Comparison of ENCODE assay signal across 1 cellular context in the genomic region with DNA sequence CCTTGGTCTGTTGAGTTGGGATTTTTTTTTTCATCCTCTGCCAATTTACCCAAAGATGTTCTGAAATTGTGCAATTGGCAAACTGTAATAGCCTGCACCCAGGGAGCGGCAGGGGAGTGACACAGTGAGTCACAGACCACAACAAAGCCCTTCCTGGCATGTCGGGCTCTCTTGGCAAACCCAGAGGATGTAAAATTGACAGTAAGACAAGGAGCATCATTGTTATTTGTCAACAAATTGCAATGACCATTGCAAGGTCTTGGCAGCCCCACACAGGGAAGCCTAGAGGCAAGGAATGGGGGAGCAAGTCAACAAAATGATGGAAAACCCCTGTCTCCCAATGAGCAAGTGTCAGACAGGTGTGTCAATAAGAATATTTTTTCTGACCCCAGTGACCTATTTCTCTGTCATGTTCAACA.
A peak's percentile ranks its signal among the peaks of the same experiment; 100 is the strongest.
TF ChIP-seq lines count a peak whose summit lies in the region.

No MANE protein-coding gene starts in this region.

TF ChIP-seq in HepG2, 621 proteins besides CTCF, POLR2A, EP300 and RAD21 (continued from another document):
- TF ChIP-seq CEBPB (IDR thresholded peaks at IDR 0.05; ENCODE audit: borderline replicate concordance, low read depth, low read length) (peak; percentile 80), KLF6 (CRISPR knock-in tag; IDR thresholded peaks at IDR 0.05) (no peak), ZNF724P (CRISPR knock-in tag; IDR thresholded peaks at IDR 0.05; ENCODE audit: borderline replicate concordance) (no peak), ZNF773 (CRISPR knock-in tag; IDR thresholded peaks at IDR 0.05; ENCODE audit: borderline replicate concordance) (no peak), SOX6 (IDR thresholded peaks at IDR 0.05) (no peak), SOX6 (CRISPR knock-in tag; IDR thresholded peaks at IDR 0.05) (no peak), ZBTB37 (CRISPR knock-in tag; IDR thresholded peaks at IDR 0.05) (no peak), KAT8 (CRISPR knock-in tag; IDR thresholded peaks at IDR 0.05) (no peak), WIZ (CRISPR knock-in tag; IDR thresholded peaks at IDR 0.05) (no peak), ZIK1 (CRISPR knock-in tag; IDR thresholded peaks at IDR 0.05; ENCODE audit: borderline replicate concordance, low read depth) (no peak), BRF2 (CRISPR knock-in tag; IDR thresholded peaks at IDR 0.05) (no peak), ZNF30 (CRISPR knock-in tag; IDR thresholded peaks at IDR 0.05) (no peak), DBP (CRISPR knock-in tag; IDR thresholded peaks at IDR 0.05; ENCODE audit: not compliant biosample characterization) (no peak), TEAD3 (CRISPR knock-in tag; optimal IDR thresholded peaks at IDR 0.05; ENCODE audit: borderline replicate concordance) (peak; percentile 28), TCF12 (IDR thresholded peaks at IDR 0.05) (no peak), TCF12 (CRISPR knock-in tag; IDR thresholded peaks at IDR 0.05) (no peak), ZNF451 (CRISPR knock-in tag; IDR thresholded peaks at IDR 0.05) (no peak), ZKSCAN5 (CRISPR knock-in tag; IDR thresholded peaks at IDR 0.05) (no peak), ZNF780A (CRISPR knock-in tag; IDR thresholded peaks at IDR 0.05) (no peak), HDAC2 (CRISPR knock-in tag; IDR thresholded peaks at IDR 0.05) (no peak), U2AF2 (IDR thresholded peaks at IDR 0.05; ENCODE audit: low read depth, low read length) (no peak), ZNF879 (CRISPR knock-in tag; IDR thresholded peaks at IDR 0.05) (no peak), KLF9 (CRISPR knock-in tag; IDR thresholded peaks at IDR 0.05; ENCODE audit: low read depth) (no peak), MED1 (CRISPR knock-in tag; IDR thresholded peaks at IDR 0.05) (no peak), ZNF121 (CRISPR knock-in tag; IDR thresholded peaks at IDR 0.05) (no peak), JUNB (CRISPR knock-in tag; IDR thresholded peaks at IDR 0.05; ENCODE audit: borderline replicate concordance) (no peak), SAFB2 (CRISPR knock-in tag; IDR thresholded peaks at IDR 0.05; ENCODE audit: borderline replicate concordance, low read depth) (no peak), ERF (CRISPR knock-in tag; IDR thresholded peaks at IDR 0.05) (no peak), KMT2A (CRISPR knock-in tag; IDR thresholded peaks at IDR 0.05) (no peak), RFXAP (CRISPR knock-in tag; IDR thresholded peaks at IDR 0.05; ENCODE audit: borderline replicate concordance) (no peak), NFIC (IDR thresholded peaks at IDR 0.05; ENCODE audit: low read length) (0 out of 2 replicates have a peak, but pooled peaks have one; percentile 46), ZFP36L2 (CRISPR knock-in tag; IDR thresholded peaks at IDR 0.05) (no peak), ZNF878 (CRISPR knock-in tag; IDR thresholded peaks at IDR 0.05) (no peak), BCL6 (CRISPR knock-in tag; IDR thresholded peaks at IDR 0.05) (no peak), ZNF563 (CRISPR knock-in tag; IDR thresholded peaks at IDR 0.05) (no peak), ZNF766 (CRISPR knock-in tag; IDR thresholded peaks at IDR 0.05; ENCODE audit: borderline replicate concordance) (no peak), FOXP1 (IDR thresholded peaks at IDR 0.05) (no peak), FOXP1 (CRISPR knock-in tag; IDR thresholded peaks at IDR 0.05) (0 out of 2 replicates have a peak, but pooled peaks have one; percentile 8), HMGA1 (CRISPR knock-in tag; conservative IDR thresholded peaks at IDR 0.05) (no peak), ZSCAN9 (CRISPR knock-in tag; IDR thresholded peaks at IDR 0.05; ENCODE audit: borderline replicate concordance) (no peak), RFX3 (CRISPR knock-in tag; IDR thresholded peaks at IDR 0.05) (no peak), ZKSCAN8 (CRISPR knock-in tag; IDR thresholded peaks at IDR 0.05; ENCODE audit: borderline replicate concordance) (no peak), TEAD2 (CRISPR knock-in tag; IDR thresholded peaks at IDR 0.05) (no peak), CENPBD1 (CRISPR knock-in tag; IDR thresholded peaks at IDR 0.05; ENCODE audit: borderline replicate concordance, low read depth) (no peak), ZBTB49 (CRISPR knock-in tag; IDR thresholded peaks at IDR 0.05; ENCODE audit: borderline replicate concordance) (no peak), FOXO1 (CRISPR knock-in tag; IDR thresholded peaks at IDR 0.05) (no peak), ZBTB1 (CRISPR knock-in tag; IDR thresholded peaks at IDR 0.05; ENCODE audit: borderline replicate concordance) (no peak)
- TF ChIP-seq, protein P1, sequence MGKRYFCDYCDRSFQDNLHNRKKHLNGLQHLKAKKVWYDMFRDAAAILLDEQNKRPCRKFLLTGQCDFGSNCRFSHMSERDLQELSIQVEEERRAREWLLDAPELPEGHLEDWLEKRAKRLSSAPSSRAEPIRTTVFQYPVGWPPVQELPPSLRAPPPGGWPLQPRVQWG (CRISPR knock-in tag; IDR thresholded peaks at IDR 0.05; ENCODE audit: borderline replicate concordance, low read depth): no peak
- TF ChIP-seq, protein P2, sequence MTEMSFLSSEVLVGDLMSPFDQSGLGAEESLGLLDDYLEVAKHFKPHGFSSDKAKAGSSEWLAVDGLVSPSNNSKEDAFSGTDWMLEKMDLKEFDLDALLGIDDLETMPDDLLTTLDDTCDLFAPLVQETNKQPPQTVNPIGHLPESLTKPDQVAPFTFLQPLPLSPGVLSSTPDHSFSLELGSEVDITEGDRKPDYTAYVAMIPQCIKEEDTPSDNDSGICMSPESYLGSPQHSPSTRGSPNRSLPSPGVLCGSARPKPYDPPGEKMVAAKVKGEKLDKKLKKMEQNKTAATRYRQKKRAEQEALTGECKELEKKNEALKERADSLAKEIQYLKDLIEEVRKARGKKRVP (CRISPR knock-in tag; IDR thresholded peaks at IDR 0.05): peak in 1 of 2 experiments; percentile 34; a peak in 1 of 4 replicates
- TF ChIP-seq, protein P3, sequence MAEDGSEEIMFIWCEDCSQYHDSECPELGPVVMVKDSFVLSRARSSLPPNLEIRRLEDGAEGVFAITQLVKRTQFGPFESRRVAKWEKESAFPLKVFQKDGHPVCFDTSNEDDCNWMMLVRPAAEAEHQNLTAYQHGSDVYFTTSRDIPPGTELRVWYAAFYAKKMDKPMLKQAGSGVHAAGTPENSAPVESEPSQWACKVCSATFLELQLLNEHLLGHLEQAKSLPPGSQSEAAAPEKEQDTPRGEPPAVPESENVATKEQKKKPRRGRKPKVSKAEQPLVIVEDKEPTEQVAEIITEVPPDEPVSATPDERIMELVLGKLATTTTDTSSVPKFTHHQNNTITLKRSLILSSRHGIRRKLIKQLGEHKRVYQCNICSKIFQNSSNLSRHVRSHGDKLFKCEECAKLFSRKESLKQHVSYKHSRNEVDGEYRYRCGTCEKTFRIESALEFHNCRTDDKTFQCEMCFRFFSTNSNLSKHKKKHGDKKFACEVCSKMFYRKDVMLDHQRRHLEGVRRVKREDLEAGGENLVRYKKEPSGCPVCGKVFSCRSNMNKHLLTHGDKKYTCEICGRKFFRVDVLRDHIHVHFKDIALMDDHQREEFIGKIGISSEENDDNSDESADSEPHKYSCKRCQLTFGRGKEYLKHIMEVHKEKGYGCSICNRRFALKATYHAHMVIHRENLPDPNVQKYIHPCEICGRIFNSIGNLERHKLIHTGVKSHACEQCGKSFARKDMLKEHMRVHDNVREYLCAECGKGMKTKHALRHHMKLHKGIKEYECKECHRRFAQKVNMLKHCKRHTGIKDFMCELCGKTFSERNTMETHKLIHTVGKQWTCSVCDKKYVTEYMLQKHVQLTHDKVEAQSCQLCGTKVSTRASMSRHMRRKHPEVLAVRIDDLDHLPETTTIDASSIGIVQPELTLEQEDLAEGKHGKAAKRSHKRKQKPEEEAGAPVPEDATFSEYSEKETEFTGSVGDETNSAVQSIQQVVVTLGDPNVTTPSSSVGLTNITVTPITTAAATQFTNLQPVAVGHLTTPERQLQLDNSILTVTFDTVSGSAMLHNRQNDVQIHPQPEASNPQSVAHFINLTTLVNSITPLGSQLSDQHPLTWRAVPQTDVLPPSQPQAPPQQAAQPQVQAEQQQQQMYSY (CRISPR knock-in tag; IDR thresholded peaks at IDR 0.05): no peak
